ENCODE assay signal across 38 cellular contexts in the genomic region with DNA sequence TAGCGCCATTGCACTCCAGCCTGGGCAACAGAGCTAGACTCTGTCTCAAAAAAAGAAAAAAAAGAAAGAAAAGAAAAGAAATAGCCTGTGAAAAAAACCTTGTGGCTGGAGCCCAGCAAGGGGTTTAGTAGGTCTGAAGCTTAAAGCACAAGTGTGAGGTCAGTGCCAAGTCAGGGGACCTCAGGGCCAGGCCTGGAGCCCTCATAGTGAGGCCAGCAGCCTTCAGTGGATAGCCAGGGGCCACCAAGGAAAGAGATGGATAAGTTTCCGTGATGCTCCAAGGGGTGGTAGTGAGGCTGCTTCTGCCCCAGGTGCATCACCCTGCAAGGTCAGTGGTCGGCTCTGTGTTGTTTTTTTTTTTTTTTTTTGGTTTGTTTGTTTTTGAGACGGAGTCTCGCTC. TPM values are rescaled to one million over a fixed set of nuclear protein-coding genes. Genes with fewer than 3 reads are reported as not detected.
"Had no signal": no experiment of that assay in that cellular context is flagged by ENCODE, and none has a peak within 500 bp of the region (broad histone marks: within the 10 kb centered on the region; RNA-seq: fewer than 3 reads in every experiment).

No MANE protein-coding gene starts in this region.

- H3K4me1 Mint-ChIP-seq: activated naive CD4-positive, alpha-beta T cell treated with anti-CD3 and anti-CD28 coated beads, Interleukin-2, amount 10 ng/mL, durations not matched to agents 7 days and 5 days; activated naive CD4-positive, alpha-beta T cell treated with anti-CD3 and anti-CD28 coated beads, Interleukin-2, amount 50 U/mL, for 24 hours; activated naive CD8-positive, alpha-beta T cell treated with anti-CD3 and anti-CD28 coated beads for 36 hours; activated naive CD8-positive, alpha-beta T cell treated with anti-CD3 and anti-CD28 coated beads, Interleukin-2, amount 10 ng/mL, durations not matched to agents 7 days and 5 days; activated naive CD8-positive, alpha-beta T cell treated with anti-CD3 and anti-CD28 coated beads, Interleukin-2, amount 50 U/mL, for 24 hours; central memory CD8-positive, alpha-beta T cell had no signal

- H3K36me3 ChIP-seq: adrenal gland, ascending aorta, brain microvascular endothelial cell, breast epithelium, cardiac muscle cell had no signal

- H3K9me3 ChIP-seq: adrenal gland, ascending aorta, body of pancreas, breast epithelium had no signal

- DNase-seq: activated effector memory CD4-positive, alpha-beta T cell treated with anti-CD3 and anti-CD28 coated beads, Interleukin-2, amount 50 U/mL, for 16 hours; activated effector memory CD4-positive, alpha-beta T cell treated with Interleukin-2 at 50 U/mL for 16 hours; activated gamma-delta T cell; activated gamma-delta T cell treated with Interleukin-2 at 50 U/mL for 16 hours; activated naive CD4-positive, alpha-beta T cell; activated naive CD4-positive, alpha-beta T cell treated with anti-CD3 and anti-CD28 coated beads for 36 hours; activated naive CD4-positive, alpha-beta T cell treated with anti-CD3 and anti-CD28 coated beads, Interleukin-2, amount 10 ng/mL, durations not matched to agents 7 days and 5 days; activated naive CD4-positive, alpha-beta T cell treated with anti-CD3 and anti-CD28 coated beads, Interleukin-2, amount 50 U/mL, for 16 hours; activated naive CD4-positive, alpha-beta T cell treated with Interleukin-2 at 50 U/mL for 16 hours; activated naive CD8-positive, alpha-beta T cell treated with anti-CD3 and anti-CD28 coated beads for 36 hours; activated naive CD8-positive, alpha-beta T cell treated with anti-CD3 and anti-CD28 coated beads, Interleukin-2, amount 10 ng/mL, durations not matched to agents 7 days and 5 days; activated naive CD8-positive, alpha-beta T cell treated with anti-CD3 and anti-CD28 coated beads, Interleukin-2, amount 50 U/mL, for 24 hours; activated T-cell treated with anti-CD3 and anti-CD28 coated beads, Interleukin-2, amount 50 U/mL, for 1 hour; activated T-cell treated with anti-CD3 and anti-CD28 coated beads, Interleukin-2, amount 50 U/mL, for 24 hours; activated T-cell treated with anti-CD3 and anti-CD28 coated beads, Interleukin-2, amount 50 U/mL, for 4 hours; activated T-cell treated with anti-CD3 and anti-CD28 coated beads, Interleukin-2, amount 50 U/mL, for 48 hours; activated T-cell treated with anti-CD3 and anti-CD28 coated beads, Interleukin-2, amount 50 U/mL, for 72 hours; adrenal gland; amniotic stem cell; amygdala; anterior cingulate cortex; aorta; body of pancreas; brain microvascular endothelial cell; caudate nucleus; central memory CD4-positive, alpha-beta T cell; cerebellar nuclear complex had no signal

- H3K27me3 ChIP-seq: adrenal gland, ascending aorta, body of pancreas, brain microvascular endothelial cell, breast epithelium, cardiac muscle cell had no signal

- H3K4me1 ChIP-seq: adrenal gland, ascending aorta, body of pancreas, breast epithelium had no signal

- H3K9me3 Mint-ChIP-seq: activated naive CD4-positive, alpha-beta T cell treated with anti-CD3 and anti-CD28 coated beads for 36 hours; activated naive CD4-positive, alpha-beta T cell treated with anti-CD3 and anti-CD28 coated beads, Interleukin-2, amount 10 ng/mL, durations not matched to agents 7 days and 5 days; activated naive CD4-positive, alpha-beta T cell treated with anti-CD3 and anti-CD28 coated beads, Interleukin-2, amount 50 U/mL, for 24 hours; activated naive CD4-positive, alpha-beta T cell treated with anti-CD3 and anti-CD28 coated beads, Interleukin-2, amount 50 U/mL, for 72 hours; activated naive CD8-positive, alpha-beta T cell treated with anti-CD3 and anti-CD28 coated beads for 36 hours; activated naive CD8-positive, alpha-beta T cell treated with anti-CD3 and anti-CD28 coated beads, Interleukin-2, amount 10 ng/mL, durations not matched to agents 7 days and 5 days; activated naive CD8-positive, alpha-beta T cell treated with anti-CD3 and anti-CD28 coated beads, Interleukin-2, amount 50 U/mL, for 24 hours; activated T-cell treated with anti-CD3 and anti-CD28 coated beads, Interleukin-2, amount 50 U/mL, for 24 hours; activated T-cell treated with anti-CD3 and anti-CD28 coated beads, Interleukin-2, amount 50 U/mL, for 4 hours; activated T-cell treated with anti-CD3 and anti-CD28 coated beads, Interleukin-2, amount 50 U/mL, for 72 hours; activated T-helper 1 cell treated with anti-CD3 and anti-CD28 coated beads, Interleukin-12 subunit alpha, Interleukin-12 subunit beta, Interleukin-2, Interleukin-4 antibody, amounts not matched to agents 30 ng/mL and 10 ng/mL and 1 ng/mL, durations not matched to agents 14 hours and 24 hours and 36 hours; activated T-helper 17 cell treated with anti-CD3 and anti-CD28 coated beads, Interleukin-2, amount 50 U/mL, for 72 hours; activated T-helper 2 cell treated with anti-CD3 and anti-CD28 coated beads, Interferon-gamma antibody, Interleukin-2, Interleukin-4, amounts not matched to agents 10 μg/mL and 5 μg/mL and 100 μg/mL, durations not matched to agents 14 hours and 24 hours and 36 hours; central memory CD8-positive, alpha-beta T cell had no signal

- H3K27ac Mint-ChIP-seq: activated naive CD4-positive, alpha-beta T cell treated with anti-CD3 and anti-CD28 coated beads for 36 hours; activated naive CD4-positive, alpha-beta T cell treated with anti-CD3 and anti-CD28 coated beads, Interleukin-2, amount 10 ng/mL, durations not matched to agents 7 days and 5 days; activated naive CD4-positive, alpha-beta T cell treated with anti-CD3 and anti-CD28 coated beads, Interleukin-2, amount 50 U/mL, for 72 hours; activated naive CD8-positive, alpha-beta T cell; activated naive CD8-positive, alpha-beta T cell treated with anti-CD3 and anti-CD28 coated beads for 36 hours; activated naive CD8-positive, alpha-beta T cell treated with anti-CD3 and anti-CD28 coated beads, Interleukin-2, amount 10 ng/mL, durations not matched to agents 7 days and 5 days; activated naive CD8-positive, alpha-beta T cell treated with anti-CD3 and anti-CD28 coated beads, Interleukin-2, amount 50 U/mL, for 24 hours; activated T-cell treated with anti-CD3 and anti-CD28 coated beads, Interleukin-2, amount 50 U/mL, for 24 hours; activated T-cell treated with anti-CD3 and anti-CD28 coated beads, Interleukin-2, amount 50 U/mL, for 72 hours; activated T-helper 1 cell treated with anti-CD3 and anti-CD28 coated beads, Interleukin-12 subunit alpha, Interleukin-12 subunit beta, Interleukin-2, Interleukin-4 antibody, amounts not matched to agents 30 ng/mL and 10 ng/mL and 1 ng/mL, durations not matched to agents 14 hours and 24 hours and 36 hours; activated T-helper 17 cell treated with anti-CD3 and anti-CD28 coated beads, Interleukin-2, amount 50 U/mL, for 72 hours; activated T-helper 2 cell treated with anti-CD3 and anti-CD28 coated beads, Interferon-gamma antibody, Interleukin-2, Interleukin-4, amounts not matched to agents 10 μg/mL and 5 μg/mL and 100 μg/mL, durations not matched to agents 14 hours and 24 hours and 36 hours had no signal

- H3K4me3 ChIP-seq: adrenal gland, ascending aorta, body of pancreas, breast epithelium, cardiac muscle cell had no signal

- H3K4me3 Mint-ChIP-seq: activated naive CD4-positive, alpha-beta T cell treated with anti-CD3 and anti-CD28 coated beads for 36 hours; activated naive CD4-positive, alpha-beta T cell treated with anti-CD3 and anti-CD28 coated beads, Interleukin-2, amount 10 ng/mL, durations not matched to agents 7 days and 5 days; activated naive CD4-positive, alpha-beta T cell treated with anti-CD3 and anti-CD28 coated beads, Interleukin-2, amount 50 U/mL, for 24 hours; activated naive CD8-positive, alpha-beta T cell; activated naive CD8-positive, alpha-beta T cell treated with anti-CD3 and anti-CD28 coated beads for 36 hours; activated naive CD8-positive, alpha-beta T cell treated with anti-CD3 and anti-CD28 coated beads, Interleukin-2, amount 10 ng/mL, durations not matched to agents 7 days and 5 days; activated naive CD8-positive, alpha-beta T cell treated with anti-CD3 and anti-CD28 coated beads, Interleukin-2, amount 50 U/mL, for 24 hours; activated T-cell treated with anti-CD3 and anti-CD28 coated beads, Interleukin-2, amount 50 U/mL, for 24 hours; activated T-cell treated with anti-CD3 and anti-CD28 coated beads, Interleukin-2, amount 50 U/mL, for 4 hours; activated T-cell treated with anti-CD3 and anti-CD28 coated beads, Interleukin-2, amount 50 U/mL, for 72 hours; activated T-helper 1 cell treated with anti-CD3 and anti-CD28 coated beads, Interleukin-12 subunit alpha, Interleukin-12 subunit beta, Interleukin-2, Interleukin-4 antibody, amounts not matched to agents 30 ng/mL and 10 ng/mL and 1 ng/mL, durations not matched to agents 14 hours and 24 hours and 36 hours; activated T-helper 17 cell treated with anti-CD3 and anti-CD28 coated beads, Interleukin-2, amount 50 U/mL, for 72 hours; brain; central memory CD8-positive, alpha-beta T cell had no signal

- ATAC-seq: activated naive CD4-positive, alpha-beta T cell treated with anti-CD3 and anti-CD28 coated beads, Interleukin-2, amount 50 U/mL, for 72 hours; activated naive CD8-positive, alpha-beta T cell treated with anti-CD3 and anti-CD28 coated beads, Interleukin-2, amount 50 U/mL, for 24 hours; activated T-cell treated with anti-CD3 and anti-CD28 coated beads, Interleukin-2, amount 50 U/mL, for 4 hours; activated T-cell treated with anti-CD3 and anti-CD28 coated beads, Interleukin-2, amount 50 U/mL, for 72 hours; activated T-helper 17 cell treated with anti-CD3 and anti-CD28 coated beads, Interleukin-2, amount 50 U/mL, for 72 hours; body of pancreas had no signal

- H3K36me3 Mint-ChIP-seq: activated naive CD4-positive, alpha-beta T cell treated with anti-CD3 and anti-CD28 coated beads, Interleukin-2, amount 10 ng/mL, durations not matched to agents 7 days and 5 days; activated naive CD4-positive, alpha-beta T cell treated with anti-CD3 and anti-CD28 coated beads, Interleukin-2, amount 50 U/mL, for 24 hours; activated naive CD4-positive, alpha-beta T cell treated with anti-CD3 and anti-CD28 coated beads, Interleukin-2, amount 50 U/mL, for 72 hours; activated naive CD8-positive, alpha-beta T cell treated with anti-CD3 and anti-CD28 coated beads for 36 hours; activated naive CD8-positive, alpha-beta T cell treated with anti-CD3 and anti-CD28 coated beads, Interleukin-2, amount 10 ng/mL, durations not matched to agents 7 days and 5 days; brain had no signal

- H3K27ac ChIP-seq: adrenal gland, ascending aorta, body of pancreas, brain microvascular endothelial cell, breast epithelium, cardiac muscle cell had no signal

RNA-seq across cellular contexts. Expression of gene TINCR, which starts 12.9 kb away (rescaled TPM):
- total RNA-seq: ascending aorta had no signal
